In the genomic region with DNA sequence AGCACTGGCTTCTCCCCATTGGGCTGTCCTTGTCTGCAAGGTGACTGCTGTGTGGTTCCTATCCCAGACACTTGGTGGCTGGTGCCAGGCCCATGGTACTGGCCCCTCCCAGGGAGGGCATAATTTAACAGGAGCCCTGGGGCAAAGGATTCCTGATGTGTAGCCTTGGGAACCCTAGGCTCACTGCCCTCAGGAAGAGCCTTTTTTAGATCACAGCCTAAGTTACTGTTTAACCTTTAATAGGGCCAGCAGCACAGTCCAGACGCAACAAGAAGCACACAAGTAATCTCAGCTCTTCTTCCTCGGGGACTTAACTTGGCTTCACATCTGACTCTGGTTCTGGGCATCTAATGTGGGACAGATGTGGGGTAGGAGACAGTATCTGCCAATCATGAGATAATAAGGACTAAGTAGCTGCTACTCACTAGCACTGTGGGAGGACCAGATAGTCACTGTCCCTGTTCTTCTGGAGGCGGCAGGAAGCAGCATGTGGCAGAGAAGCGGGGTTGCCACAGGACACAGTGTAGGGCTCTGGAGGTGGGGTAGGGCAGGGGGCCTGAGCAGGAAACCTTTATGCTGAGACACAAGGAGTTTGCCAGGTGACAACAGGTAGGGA, we compare ENCODE assay signal across 26 cellular contexts.
DNase-seq lines count a peak whose midpoint lies in the region; ATAC-seq, FAIRE-seq and TF ChIP-seq lines count a peak whose summit lies in the region.
"Had no signal": no experiment of that assay in that cellular context is flagged by ENCODE, and none has a peak within 500 bp of the region (broad histone marks: within the 10 kb centered on the region; RNA-seq: fewer than 3 reads in every experiment).

No MANE protein-coding gene starts in this region.

- H3K4ac ChIP-seq in mesendoderm (ENCODE audit: low read depth, low read length) = no peak overlapping the region

- H3K9me3 ChIP-seq in HepG2 (ENCODE audit: low read length) = peaks cover 13% of the 10 kb centered on the region
- no peaks in the 10 kb centered on the region for H3K9me3 ChIP-seq in right lobe of liver
- H3K9me3 ChIP-seq: prostate gland had no signal

- TF ChIP-seq EP300 in HepG2 (IDR thresholded peaks at IDR 0.05; ENCODE audit: low read depth in 2 of 2, low read length in 2 of 2) (no peak), HepG2 (CRISPR knock-in tag; IDR thresholded peaks at IDR 0.05; ENCODE audit: borderline replicate concordance) (no peak)

- no peak for TF ChIP-seq RAD21 in HepG2 (CRISPR knock-in tag; IDR thresholded peaks at IDR 0.05)

- no peak for FAIRE-seq in HepG2 (lab: Jason Lieb, UNC)
- FAIRE-seq: colon had no signal

- H3K79me2 ChIP-seq in HepG2 (ENCODE audit: insufficient read depth, low read length) (no peaks in the 10 kb centered on the region), mesendoderm (ENCODE audit: control insufficient read depth, insufficient read depth, low read length) (no peaks in the 10 kb centered on the region)

- intact Hi-C loops in HepG2 (cut with micrococcal nuclease; ENCODE audit: unreplicated experiment) = no loop called here
- intact Hi-C loops in right lobe of liver (cut with DNase I) = no loop called here

- peaks cover 9% of the 10 kb centered on the region for H3K4me1 ChIP-seq in HepG2 (ENCODE audit: insufficient read depth, low read length)
- H3K4me1 ChIP-seq in right lobe of liver = no peaks in the 10 kb centered on the region
- H3K4me1 ChIP-seq in mesendoderm (ENCODE audit: control insufficient read depth, low read depth, low read length) = peaks cover 19% of the 10 kb centered on the region
- H3K4me1 ChIP-seq: heart left ventricle, prostate gland, stomach, tibial artery had no signal

- peak overlapping the region; percentile 42 for H2BK5ac ChIP-seq in mesendoderm (ENCODE audit: low read length)

- H3K79me1 ChIP-seq in mesendoderm (ENCODE audit: low read length) = no peaks in the 10 kb centered on the region

- no peak overlapping the region for H2BK120ac ChIP-seq in mesendoderm (ENCODE audit: low read depth, low read length)

- CTCF ChIA-PET in HepG2 (lab: Yijun Ruan, JAX; ENCODE audit: low intra/inter-chr PET ratio, low total read pairs) = no interaction called here

- peak; percentile 85 for ATAC-seq in HepG2
- no peak for ATAC-seq in right lobe of liver
- ATAC-seq: activated CD4-positive, CD25-positive, alpha-beta regulatory T cell treated with anti-CD3 and anti-CD28 coated beads, Interleukin-2, amount 50 U/mL, for 24 hours; activated naive CD4-positive, alpha-beta T cell treated with anti-CD3 and anti-CD28 coated beads, Interleukin-2, amount 50 U/mL, for 72 hours; activated T-helper 17 cell treated with anti-CD3 and anti-CD28 coated beads, Interleukin-2, amount 50 U/mL, for 72 hours; Panc1 had no signal

- no peak overlapping the region for H3K9ac ChIP-seq in HepG2 (ENCODE audit: insufficient read depth, low read depth, low read length)
- no peak overlapping the region for H3K9ac ChIP-seq in mesendoderm (ENCODE audit: low read length)

- peak overlapping the region; percentile 43; the same call in 1 of the 2 replicates for H3K4me2 ChIP-seq in HepG2 (ENCODE audit: low read depth, low read length)
- H3K4me2 ChIP-seq in mesendoderm (ENCODE audit: low read length) = no peak overlapping the region

- no peak overlapping the region for H3K27ac ChIP-seq in HepG2 (ENCODE audit: extremely low read length, insufficient read depth, low read length)
- no peak overlapping the region for H3K27ac ChIP-seq in right lobe of liver
- no peak overlapping the region for H3K27ac ChIP-seq in mesendoderm (ENCODE audit: low read depth, low read length)
- H3K27ac ChIP-seq: epithelial cell of prostate, heart left ventricle, prostate gland, stomach, tibial artery had no signal

- H2AFZ ChIP-seq in HepG2 (ENCODE audit: low read length) = no peak overlapping the region

- no peak for TF ChIP-seq CTCF in HepG2 (CRISPR knock-in tag; IDR thresholded peaks at IDR 0.05)
- no peak for TF ChIP-seq CTCF in right lobe of liver (IDR thresholded peaks at IDR 0.05)

- peak overlapping the region; percentile 54 for H3K56ac ChIP-seq in mesendoderm (ENCODE audit: low read length)

- POLR2A ChIA-PET in HepG2 (lab: Yijun Ruan, JAX) = no interaction called here

- no peaks in the 10 kb centered on the region for H3K36me3 ChIP-seq in HepG2 (replicated peaks in 1 of 2; ENCODE audit: control insufficient read depth in 1 of 2, insufficient read depth in 2 of 2, low read length in 2 of 2)
- H3K36me3 ChIP-seq in right lobe of liver = no peaks in the 10 kb centered on the region
- no peaks in the 10 kb centered on the region for H3K36me3 ChIP-seq in mesendoderm (ENCODE audit: control insufficient read depth, insufficient read depth, low read length)
- H3K36me3 ChIP-seq: heart left ventricle, prostate gland, stomach, tibial artery had no signal

- no peak overlapping the region for H2BK15ac ChIP-seq in mesendoderm (replicated peaks; ENCODE audit: low read depth)

- peak overlapping the region; percentile 83 for H2AK5ac ChIP-seq in mesendoderm (ENCODE audit: low read length)

- no peak overlapping the region for H4K5ac ChIP-seq in mesendoderm (ENCODE audit: low read length)

- BruUV-seq in HepG2 (replicated peaks; lab: Mats Ljungman, UMichigan) = no TSS peak

- H3K27me3 ChIP-seq in HepG2 (ENCODE audit: control insufficient read depth in 1 of 2, insufficient read depth in 2 of 2, low read length in 2 of 2) = peaks cover 0 to 3% of the 10 kb centered on the region in 2 experiments; a peak in 1 of 5 replicates
- H3K27me3 ChIP-seq in right lobe of liver = no peaks in the 10 kb centered on the region
- H3K27me3 ChIP-seq in mesendoderm (ENCODE audit: insufficient read depth, low read length, poor library complexity) = no peaks in the 10 kb centered on the region
- H3K27me3 ChIP-seq: heart left ventricle, stomach, tibial artery had no signal

- H3K23ac ChIP-seq in mesendoderm (ENCODE audit: low read length) = no peak overlapping the region

- no peak overlapping the region for H4K8ac ChIP-seq in mesendoderm (ENCODE audit: low read depth, low read length)

- H3K4me3 ChIP-seq in HepG2 (replicated peaks in 1 of 3; ENCODE audit: insufficient read depth in 1 of 3, low read depth in 2 of 3, low read length in 3 of 3) (no peak overlapping the region; a peak in 1 of 6 replicates), right lobe of liver (no peak overlapping the region), mesendoderm (ENCODE audit: low read length) (no peak overlapping the region)
- H3K4me3 ChIP-seq: heart left ventricle, prostate gland, stomach, tibial artery had no signal

- DNase-seq in HepG2 (ENCODE audit: low spot score) (no peak), right lobe of liver (no peak), SK-N-DZ (ENCODE audit: low spot score) (peak; percentile 50), mesendoderm (peak; percentile 67), NCI-H146 (lab: John Stamatoyannopoulos, UW) (no peak), iPS-NIHi7 (ENCODE audit: extremely low spot score) (no peak), kidney glomerular epithelial cell (lab: John Stamatoyannopoulos, UW) (no peak), NCI-H2107 treated with DMSO at 0.1 percent for 48 hours (lab: John Stamatoyannopoulos, UW; ENCODE audit: unreplicated experiment) (no peak)
- DNase-seq: activated CD4-positive, alpha-beta T cell treated with anti-CD3 and anti-CD28 coated beads, Interleukin-2, amount 50 U/mL, for 48 hours; aorta; DMS79 treated with DMSO at 0.1 percent for 48 hours; effector CD8-positive, alpha-beta T cell; GOT3; heart left ventricle; NCI-H1436 treated with DMSO at 0.1 percent for 48 hours; NCI-H526; SHP77; stomach; tibial artery had no signal

- WGBS in HepG2 (ENCODE audit: low lambda C conversion rate) = 12% methylated on average over 4 of the region's 4 CpGs
- 83% methylated on average over 1 of the region's 4 CpGs for WGBS in right lobe of liver (ENCODE audit: insufficient coverage, low coverage, low lambda C conversion rate, missing lambda C conversion rate)
- no CpG with 5 or more reads among the region's 4 CpGs for WGBS in mesendoderm (ENCODE audit: extremely low coverage, insufficient coverage, low lambda C conversion rate)

- H3K18ac ChIP-seq in mesendoderm (ENCODE audit: low read length) = no peak overlapping the region

- TF ChIP-seq POLR2A in HepG2 (IDR thresholded peaks at IDR 0.05; ENCODE audit: insufficient read depth in 1 of 2, low read depth in 2 of 2, low read length in 2 of 2) = no peak
- TF ChIP-seq POLR2A in right lobe of liver (IDR thresholded peaks at IDR 0.05) = no peak

- no peaks in the 10 kb centered on the region for H4K20me1 ChIP-seq in HepG2 (ENCODE audit: insufficient read depth, low read length)

- in situ Hi-C loops in HepG2 (cut with HindIII; ENCODE audit: extremely low pct_ligation_motif_present, low pct_unique_long_range_greater_than_20kb) = no loop called here

TF ChIP-seq in HepG2, 621 proteins besides CTCF, POLR2A, EP300 and RAD21 (continues in another document):
- TF ChIP-seq SETDB1 (CRISPR knock-in tag; IDR thresholded peaks at IDR 0.05; ENCODE audit: borderline replicate concordance) = no peak
- TF ChIP-seq CEBPG (CRISPR knock-in tag; IDR thresholded peaks at IDR 0.05) = no peak
- TF ChIP-seq, protein P1, sequence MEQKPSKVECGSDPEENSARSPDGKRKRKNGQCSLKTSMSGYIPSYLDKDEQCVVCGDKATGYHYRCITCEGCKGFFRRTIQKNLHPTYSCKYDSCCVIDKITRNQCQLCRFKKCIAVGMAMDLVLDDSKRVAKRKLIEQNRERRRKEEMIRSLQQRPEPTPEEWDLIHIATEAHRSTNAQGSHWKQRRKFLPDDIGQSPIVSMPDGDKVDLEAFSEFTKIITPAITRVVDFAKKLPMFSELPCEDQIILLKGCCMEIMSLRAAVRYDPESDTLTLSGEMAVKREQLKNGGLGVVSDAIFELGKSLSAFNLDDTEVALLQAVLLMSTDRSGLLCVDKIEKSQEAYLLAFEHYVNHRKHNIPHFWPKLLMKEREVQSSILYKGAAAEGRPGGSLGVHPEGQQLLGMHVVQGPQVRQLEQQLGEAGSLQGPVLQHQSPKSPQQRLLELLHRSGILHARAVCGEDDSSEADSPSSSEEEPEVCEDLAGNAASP (CRISPR knock-in tag; IDR thresholded peaks at IDR 0.05; ENCODE audit: borderline replicate concordance) = no peak
- TF ChIP-seq ZZZ3 (CRISPR knock-in tag; IDR thresholded peaks at IDR 0.05; ENCODE audit: borderline replicate concordance) = no peak

Comparison
In these comparisons a context has a peak if more than half of its experiments do, and no peak if none do; other contexts are left out.
1. DNase-seq: peak in SK-N-DZ (single experiment) and mesendoderm (single experiment); none in HepG2 (single experiment), right lobe of liver (0 of 3), NCI-H146 (single experiment), iPS-NIHi7 (single experiment), kidney glomerular epithelial cell (single experiment) and NCI-H2107 treated with DMSO at 0.1 percent for 48 hours (single experiment).